32 cellular contexts compared by ENCODE assay signal in genomic region chr3:145904138-145904537, GRCh38.
"Had no signal": no experiment of that assay in that cellular context is flagged by ENCODE, and none has a peak within 500 bp of the region (broad histone marks: within the 10 kb centered on the region; RNA-seq: fewer than 3 reads in every experiment).

No MANE protein-coding gene starts in this region.

- H3K9me3 ChIP-seq: ascending aorta, SJCRH30 had no signal

- H3K4me1 Mint-ChIP-seq: activated CD4-positive, alpha-beta T cell treated with anti-CD3 and anti-CD28 coated beads, Interleukin-2, amount 10 ng/mL, durations not matched to agents 24 days and 14 days; activated naive CD4-positive, alpha-beta T cell treated with anti-CD3 and anti-CD28 coated beads, Interleukin-2, amount 50 U/mL, for 24 hours; activated naive CD8-positive, alpha-beta T cell treated with anti-CD3 and anti-CD28 coated beads, Interleukin-2, amount 10 ng/mL, durations not matched to agents 7 days and 5 days; activated T-helper 17 cell treated with anti-CD3 and anti-CD28 coated beads, Interleukin-2, amount 50 U/mL, for 72 hours had no signal

- H3K36me3 Mint-ChIP-seq: activated naive CD4-positive, alpha-beta T cell treated with anti-CD3 and anti-CD28 coated beads, Interleukin-2, amount 50 U/mL, for 24 hours; activated naive CD8-positive, alpha-beta T cell treated with anti-CD3 and anti-CD28 coated beads, Interleukin-2, amount 10 ng/mL, durations not matched to agents 7 days and 5 days had no signal

- DNase-seq: activated CD4-positive, alpha-beta T cell treated with anti-CD3 and anti-CD28 coated beads for 1 hour; activated CD4-positive, alpha-beta T cell treated with anti-CD3 and anti-CD28 coated beads, Interleukin-2, amount 10 ng/mL, durations not matched to agents 24 days and 14 days; activated CD4-positive, alpha-beta T cell treated with anti-CD3 and anti-CD28 coated beads, Interleukin-2, amount 50 U/mL, for 4 hours; activated CD4-positive, CD25-positive, alpha-beta regulatory T cell; activated CD8-positive, alpha-beta T cell treated with anti-CD3 and anti-CD28 coated beads for 36 hours; activated naive CD4-positive, alpha-beta T cell treated with Interleukin-2 at 50 U/mL for 16 hours; activated naive CD8-positive, alpha-beta T cell treated with anti-CD3 and anti-CD28 coated beads, Interleukin-2, amount 10 ng/mL, durations not matched to agents 7 days and 5 days; activated T-cell treated with anti-CD3 and anti-CD28 coated beads, Interleukin-2, amount 50 U/mL, for 1 hour; activated T-cell treated with anti-CD3 and anti-CD28 coated beads, Interleukin-2, amount 50 U/mL, for 72 hours; amygdala; MM.1S; MV-4-11; NCI-H1092; NCI-H1436 treated with DMSO at 0.1 percent for 48 hours; NCI-H187 treated with DMSO at 0.1 percent for 48 hours; NCI-H2171 treated with DMSO at 0.1 percent for 48 hours; NCI-H226; NCI-H446 treated with DMSO at 0.1 percent for 48 hours; NCI-H524; NK-92 treated with Interleukin-12 subunit alpha and Interleukin-12 subunit beta, amount 100 ng/mL, for 24 hours; PC-9; T1000; WERI-Rb-1 had no signal

- H3K4me3 Mint-ChIP-seq: activated CD4-positive, alpha-beta T cell treated with anti-CD3 and anti-CD28 coated beads, Interleukin-2, amount 10 ng/mL, durations not matched to agents 24 days and 14 days; activated CD8-positive, alpha-beta T cell treated with anti-CD3 and anti-CD28 coated beads for 36 hours; activated naive CD4-positive, alpha-beta T cell treated with anti-CD3 and anti-CD28 coated beads, Interleukin-2, amount 50 U/mL, for 24 hours; activated naive CD8-positive, alpha-beta T cell treated with anti-CD3 and anti-CD28 coated beads, Interleukin-2, amount 10 ng/mL, durations not matched to agents 7 days and 5 days; activated T-cell treated with anti-CD3 and anti-CD28 coated beads, Interleukin-2, amount 50 U/mL, for 72 hours; activated T-helper 17 cell treated with anti-CD3 and anti-CD28 coated beads, Interleukin-2, amount 50 U/mL, for 72 hours had no signal

- H3K27ac ChIP-seq: ascending aorta, cardiac muscle cell, KMS-11, PC-9, RWPE1, SJCRH30, SK-N-MC, WERI-Rb-1 had no signal

- H3K4me3 ChIP-seq: ascending aorta, cardiac muscle cell, PC-9, SJCRH30, SK-N-MC had no signal

- FAIRE-seq: RCC 7860 had no signal

- H3K27me3 ChIP-seq: ascending aorta, cardiac muscle cell, SJCRH30 had no signal

- H3K27me3 Mint-ChIP-seq: activated CD4-positive, alpha-beta T cell treated with anti-CD3 and anti-CD28 coated beads, Interleukin-2, amount 10 ng/mL, durations not matched to agents 24 days and 14 days; activated CD8-positive, alpha-beta T cell treated with anti-CD3 and anti-CD28 coated beads for 36 hours; activated naive CD4-positive, alpha-beta T cell treated with anti-CD3 and anti-CD28 coated beads, Interleukin-2, amount 50 U/mL, for 24 hours; activated naive CD8-positive, alpha-beta T cell treated with anti-CD3 and anti-CD28 coated beads, Interleukin-2, amount 10 ng/mL, durations not matched to agents 7 days and 5 days; activated T-helper 17 cell treated with anti-CD3 and anti-CD28 coated beads, Interleukin-2, amount 50 U/mL, for 72 hours had no signal

- H3K27ac Mint-ChIP-seq: activated CD4-positive, alpha-beta T cell treated with anti-CD3 and anti-CD28 coated beads, Interleukin-2, amount 10 ng/mL, durations not matched to agents 24 days and 14 days; activated CD8-positive, alpha-beta T cell treated with anti-CD3 and anti-CD28 coated beads for 36 hours; activated naive CD4-positive, alpha-beta T cell treated with anti-CD3 and anti-CD28 coated beads, Interleukin-2, amount 50 U/mL, for 24 hours; activated naive CD8-positive, alpha-beta T cell treated with anti-CD3 and anti-CD28 coated beads, Interleukin-2, amount 10 ng/mL, durations not matched to agents 7 days and 5 days; activated T-cell treated with anti-CD3 and anti-CD28 coated beads, Interleukin-2, amount 50 U/mL, for 72 hours; activated T-helper 17 cell treated with anti-CD3 and anti-CD28 coated beads, Interleukin-2, amount 50 U/mL, for 72 hours had no signal

- H3K9me3 Mint-ChIP-seq: activated CD4-positive, alpha-beta T cell treated with anti-CD3 and anti-CD28 coated beads, Interleukin-2, amount 10 ng/mL, durations not matched to agents 24 days and 14 days; activated CD8-positive, alpha-beta T cell treated with anti-CD3 and anti-CD28 coated beads for 36 hours; activated naive CD4-positive, alpha-beta T cell treated with anti-CD3 and anti-CD28 coated beads, Interleukin-2, amount 50 U/mL, for 24 hours; activated naive CD8-positive, alpha-beta T cell treated with anti-CD3 and anti-CD28 coated beads, Interleukin-2, amount 10 ng/mL, durations not matched to agents 7 days and 5 days had no signal

- H3K4me2 ChIP-seq: KMS-11, PC-9 had no signal

- H3K4me1 ChIP-seq: ascending aorta, SJCRH30 had no signal

- H3K36me3 ChIP-seq: ascending aorta, cardiac muscle cell, SJCRH30, WERI-Rb-1 had no signal

- H2AFZ ChIP-seq: PC-9 had no signal

- ATAC-seq: activated CD8-positive, alpha-beta T cell treated with anti-CD3 and anti-CD28 coated beads for 36 hours; activated T-cell treated with anti-CD3 and anti-CD28 coated beads, Interleukin-2, amount 50 U/mL, for 72 hours; activated T-helper 17 cell treated with anti-CD3 and anti-CD28 coated beads, Interleukin-2, amount 50 U/mL, for 72 hours had no signal

- H3K9ac ChIP-seq: KMS-11 had no signal
